28 cellular contexts compared by ENCODE assay signal in genomic region chr2:217367464-217367863, GRCh38.
DNase-seq lines count a peak whose midpoint lies in the region; ATAC-seq and TF ChIP-seq lines count a peak whose summit lies in the region.
"Had no signal": no experiment of that assay in that cellular context is flagged by ENCODE, and none has a peak within 500 bp of the region (broad histone marks: within the 10 kb centered on the region; RNA-seq: fewer than 3 reads in every experiment).

No MANE protein-coding gene starts in this region.

- H3K27me3 Mint-ChIP-seq in neural progenitor cell (ENCODE audit: insufficient read depth, low read depth), result no peaks in the 10 kb centered on the region
- H3K27me3 Mint-ChIP-seq in activated naive CD4-positive, alpha-beta T cell treated with anti-CD3 and anti-CD28 coated beads for 36 hours (ENCODE audit: low read depth), result no peaks in the 10 kb centered on the region
- H3K27me3 Mint-ChIP-seq in naive thymus-derived CD8-positive, alpha-beta T cell, result no peaks in the 10 kb centered on the region
- H3K27me3 Mint-ChIP-seq: activated B cell treated with CpG ODN at 0.5 μM for 24 hours; activated CD8-positive, alpha-beta T cell treated with anti-CD3 and anti-CD28 coated beads for 36 hours; activated naive CD4-positive, alpha-beta T cell treated with anti-CD3 and anti-CD28 coated beads, Interleukin-2, amount 50 U/mL, for 24 hours; T-helper 17 cell had no signal

- BruUV-seq in PC-3 (replicated peaks; lab: Mats Ljungman, UMichigan), result no TSS peak

- CTCF ChIA-PET in BJ (lab: Yijun Ruan, JAX), result interaction anchor here (0.8 to 1.6 kb wide), 5 partner anchors 10 to 685 kb away, joined by 3 to 4 read pairs (median 4); no protein-coding TSS in a partner anchor
- CTCF ChIA-PET in PC-3 (lab: Charles Lee), result no interaction called here
- CTCF ChIA-PET in activated naive CD4-positive, alpha-beta T cell treated with anti-CD3 and anti-CD28 coated beads for 36 hours (lab: Charles Lee), result no interaction called here

- H3K9me3 ChIP-seq in PC-3 (ENCODE audit: low read length), result no peaks in the 10 kb centered on the region
- H3K9me3 ChIP-seq in neural progenitor cell (ENCODE audit: low read depth), result no peaks in the 10 kb centered on the region
- H3K9me3 ChIP-seq: tibial artery had no signal

- no peaks in the 10 kb centered on the region for H3K9me2 ChIP-seq in PC-3 (replicated peaks; ENCODE audit: low read length)

- H3K4me1 Mint-ChIP-seq in neural progenitor cell, result peaks cover 13% of the 10 kb centered on the region
- H3K4me1 Mint-ChIP-seq in activated naive CD4-positive, alpha-beta T cell treated with anti-CD3 and anti-CD28 coated beads for 36 hours (ENCODE audit: low read depth), result no peaks in the 10 kb centered on the region
- H3K4me1 Mint-ChIP-seq in naive thymus-derived CD8-positive, alpha-beta T cell, result peaks cover 0 to 4% (median 0%) of the 10 kb centered on the region in 4 donors
- H3K4me1 Mint-ChIP-seq: activated naive CD4-positive, alpha-beta T cell treated with anti-CD3 and anti-CD28 coated beads, Interleukin-2, amount 50 U/mL, for 24 hours; stimulated activated effector memory CD8-positive, alpha-beta T cell treated with anti-CD3 and anti-CD28 coated beads, Interleukin-12 subunit alpha, Interleukin-12 subunit beta, amount 100 ng/mL, for 72 hours; T-helper 17 cell had no signal

- H3K9ac ChIP-seq in PC-3 (ENCODE audit: low read length) (peak overlapping the region; percentile 52), neural progenitor cell (no peak overlapping the region)

- H3K27ac ChIP-seq in PC-3 (ENCODE audit: low read length) (peak overlapping the region; percentile 94), neural progenitor cell (no peak overlapping the region)
- H3K27ac ChIP-seq: tibial artery had no signal

- H3F3A ChIP-seq in PC-3 (ENCODE audit: low read length, unreplicated experiment) (peaks cover 10% of the 10 kb centered on the region), neural progenitor cell (ENCODE audit: low read depth) (peaks cover 19% of the 10 kb centered on the region)

- no peak for TF ChIP-seq CTCF in BJ (IDR thresholded peaks at IDR 0.05; ENCODE audit: insufficient read depth, low read depth, low read length)
- TF ChIP-seq CTCF in PC-3 (conservative IDR thresholded peaks at IDR 0.05; ENCODE audit: low read depth, low read length), result no peak
- TF ChIP-seq CTCF in epithelial cell of esophagus (IDR thresholded peaks at IDR 0.05; ENCODE audit: insufficient read depth, low read depth, low read length, missing control alignments), result no peak
- TF ChIP-seq CTCF in neural progenitor cell (IDR thresholded peaks at IDR 0.05), result no peak

- H3K79me2 ChIP-seq in PC-3 (ENCODE audit: low read length), result no peaks in the 10 kb centered on the region
- H3K79me2 ChIP-seq in neural progenitor cell (ENCODE audit: low read depth), result no peaks in the 10 kb centered on the region

- H3K27me3 ChIP-seq in BJ (ENCODE audit: control insufficient read depth, insufficient read depth, low read length) (no peaks in the 10 kb centered on the region), PC-3 (ENCODE audit: low read length) (no peaks in the 10 kb centered on the region), neural progenitor cell (no peaks in the 10 kb centered on the region)
- H3K27me3 ChIP-seq: tibial artery had no signal

- no peaks in the 10 kb centered on the region for H3K36me3 ChIP-seq in BJ (ENCODE audit: control insufficient read depth, insufficient read depth, low read length)
- H3K36me3 ChIP-seq in PC-3 (ENCODE audit: low read depth, low read length), result no peaks in the 10 kb centered on the region
- no peaks in the 10 kb centered on the region for H3K36me3 ChIP-seq in neural progenitor cell
- H3K36me3 ChIP-seq: tibial artery had no signal

- H4K20me1 ChIP-seq in PC-3 (ENCODE audit: low read length) (no peaks in the 10 kb centered on the region), neural progenitor cell (ENCODE audit: low read depth) (no peaks in the 10 kb centered on the region)

- peak overlapping the region; percentile 20 for H3K27ac Mint-ChIP-seq in neural progenitor cell
- no peak overlapping the region for H3K27ac Mint-ChIP-seq in activated naive CD4-positive, alpha-beta T cell treated with anti-CD3 and anti-CD28 coated beads for 36 hours
- no peak overlapping the region for H3K27ac Mint-ChIP-seq in naive thymus-derived CD8-positive, alpha-beta T cell
- H3K27ac Mint-ChIP-seq: activated B cell treated with CpG ODN at 0.5 μM for 24 hours; activated CD8-positive, alpha-beta T cell treated with anti-CD3 and anti-CD28 coated beads for 36 hours; activated naive CD4-positive, alpha-beta T cell treated with anti-CD3 and anti-CD28 coated beads, Interleukin-2, amount 50 U/mL, for 24 hours; brain; memory B cell; nephron progenitor cell; stimulated activated effector memory CD8-positive, alpha-beta T cell treated with anti-CD3 and anti-CD28 coated beads, Interleukin-12 subunit alpha, Interleukin-12 subunit beta, amount 100 ng/mL, for 72 hours; T-helper 17 cell had no signal

- intact Hi-C loops in PC-3 (cut with micrococcal nuclease), result loop anchor here (2.0 to 10.0 kb wide), 7 partner anchors 85 to 670 kb away; partner anchors contain the start of gene IGFBP5
- intact Hi-C loops in activated naive CD4-positive, alpha-beta T cell treated with anti-CD3 and anti-CD28 coated beads for 36 hours (cut with micrococcal nuclease), result no loop called here

- POLR2A ChIA-PET in BJ (lab: Charles Lee) (interaction anchor here (1.3 kb wide), 1 partner anchor 672 kb away, joined by 6 read pairs; the partner anchor contains the start of gene IGFBP5), PC-3 (lab: Charles Lee; ENCODE audit: unreplicated experiment) (interaction anchor here (0.5 to 0.6 kb wide), 2 partner anchors 90 to 136 kb away, joined by 4 to 6 read pairs; no protein-coding TSS in a partner anchor)
- POLR2A ChIA-PET in naive thymus-derived CD8-positive, alpha-beta T cell (lab: Charles Lee), result no interaction called here

- H3K4me3 Mint-ChIP-seq in neural progenitor cell, result no peak overlapping the region
- H3K4me3 Mint-ChIP-seq in activated naive CD4-positive, alpha-beta T cell treated with anti-CD3 and anti-CD28 coated beads for 36 hours, result no peak overlapping the region
- no peak overlapping the region for H3K4me3 Mint-ChIP-seq in naive thymus-derived CD8-positive, alpha-beta T cell
- H3K4me3 Mint-ChIP-seq: activated B cell treated with CpG ODN at 0.5 μM for 24 hours; activated CD8-positive, alpha-beta T cell treated with anti-CD3 and anti-CD28 coated beads for 36 hours; activated naive CD4-positive, alpha-beta T cell treated with anti-CD3 and anti-CD28 coated beads, Interleukin-2, amount 50 U/mL, for 24 hours; activated T-cell treated with anti-CD3 and anti-CD28 coated beads, Interleukin-2, amount 50 U/mL, for 4 hours; brain; memory B cell; nephron progenitor cell; stimulated activated effector memory CD8-positive, alpha-beta T cell treated with anti-CD3 and anti-CD28 coated beads, Interleukin-12 subunit alpha, Interleukin-12 subunit beta, amount 100 ng/mL, for 72 hours; T-helper 17 cell had no signal

- peak; percentile 51 for DNase-seq in BJ (ENCODE audit: low read depth)
- DNase-seq in PC-3, result peak; percentile 90
- peak; percentile 51 for DNase-seq in epithelial cell of esophagus (ENCODE audit: low read depth)
- DNase-seq in neural progenitor cell (ENCODE audit: low spot score), result no peak
- DNase-seq in activated naive CD4-positive, alpha-beta T cell treated with anti-CD3 and anti-CD28 coated beads for 36 hours, result no peak
- no peak for DNase-seq in DMS 273 (lab: John Stamatoyannopoulos, UW; ENCODE audit: unreplicated experiment)
- DNase-seq in naive thymus-derived CD8-positive, alpha-beta T cell, result no peak
- DNase-seq: activated B cell treated with CpG ODN at 0.5 μM for 24 hours; activated CD8-positive, alpha-beta T cell treated with anti-CD3 and anti-CD28 coated beads for 36 hours; activated T-cell treated with anti-CD3 and anti-CD28 coated beads, Interleukin-2, amount 50 U/mL, for 4 hours; AML-193; Calu3; GDM1; HCEC 1CT; head of caudate nucleus; NCI-H1092 treated with DMSO at 0.1 percent for 48 hours; NCI-H2081; nephron progenitor cell; retina; T-helper 17 cell; tibial artery had no signal

- H3K9me3 Mint-ChIP-seq in neural progenitor cell, result peaks cover 2% of the 10 kb centered on the region
- no peaks in the 10 kb centered on the region for H3K9me3 Mint-ChIP-seq in activated naive CD4-positive, alpha-beta T cell treated with anti-CD3 and anti-CD28 coated beads for 36 hours
- no peaks in the 10 kb centered on the region for H3K9me3 Mint-ChIP-seq in naive thymus-derived CD8-positive, alpha-beta T cell
- H3K9me3 Mint-ChIP-seq: activated B cell treated with CpG ODN at 0.5 μM for 24 hours; activated CD8-positive, alpha-beta T cell treated with anti-CD3 and anti-CD28 coated beads for 36 hours; activated naive CD4-positive, alpha-beta T cell treated with anti-CD3 and anti-CD28 coated beads, Interleukin-2, amount 50 U/mL, for 24 hours; activated T-cell treated with anti-CD3 and anti-CD28 coated beads, Interleukin-2, amount 50 U/mL, for 4 hours; nephron progenitor cell; stimulated activated effector memory CD8-positive, alpha-beta T cell treated with anti-CD3 and anti-CD28 coated beads, Interleukin-12 subunit alpha, Interleukin-12 subunit beta, amount 100 ng/mL, for 72 hours had no signal

- H2AFZ ChIP-seq in PC-3 (ENCODE audit: low read length), result peak overlapping the region; percentile 60
- no peak overlapping the region for H2AFZ ChIP-seq in neural progenitor cell (replicated peaks)

- ATAC-seq in PC-3 (peak; percentile 79), HG02840 (IDR thresholded peaks at IDR 0.05; ENCODE audit: low FRiP score, unreplicated experiment) (no peak)
- no peak for ATAC-seq in naive thymus-derived CD8-positive, alpha-beta T cell
- ATAC-seq: activated CD8-positive, alpha-beta T cell treated with anti-CD3 and anti-CD28 coated beads for 36 hours; activated T-cell treated with anti-CD3 and anti-CD28 coated beads, Interleukin-2, amount 50 U/mL, for 4 hours; esophagus mucosa; Right ventricle myocardium inferior; stimulated activated effector memory CD8-positive, alpha-beta T cell treated with anti-CD3 and anti-CD28 coated beads, Interleukin-12 subunit alpha, Interleukin-12 subunit beta, amount 100 ng/mL, for 72 hours; T-helper 17 cell had no signal

- H3K4me1 ChIP-seq in PC-3 (ENCODE audit: insufficient read depth, low read length) (peaks cover 62% of the 10 kb centered on the region), neural progenitor cell (peaks cover 36% of the 10 kb centered on the region)

- H3K4me2 ChIP-seq in PC-3 (ENCODE audit: low read length), result peak overlapping the region; percentile 51
- peak overlapping the region; percentile 0 for H3K4me2 ChIP-seq in neural progenitor cell

- H3K4me3 ChIP-seq in BJ (ENCODE audit: low read depth, low read length) (no peak overlapping the region), PC-3 (ENCODE audit: low read length) (no peak overlapping the region), epithelial cell of esophagus (ENCODE audit: low read length) (no peak overlapping the region), neural progenitor cell (no peak overlapping the region)
- H3K4me3 ChIP-seq: tibial artery had no signal

- H3K36me3 Mint-ChIP-seq in neural progenitor cell, result no peaks in the 10 kb centered on the region
- H3K36me3 Mint-ChIP-seq in activated naive CD4-positive, alpha-beta T cell treated with anti-CD3 and anti-CD28 coated beads for 36 hours (ENCODE audit: low read depth), result no peaks in the 10 kb centered on the region
- no peaks in the 10 kb centered on the region for H3K36me3 Mint-ChIP-seq in naive thymus-derived CD8-positive, alpha-beta T cell
- H3K36me3 Mint-ChIP-seq: brain; memory B cell; stimulated activated effector memory CD8-positive, alpha-beta T cell treated with anti-CD3 and anti-CD28 coated beads, Interleukin-12 subunit alpha, Interleukin-12 subunit beta, amount 100 ng/mL, for 72 hours had no signal

Comparison
In these comparisons a context has a peak if more than half of its experiments do, and no peak if none do; other contexts are left out.
1. DNase-seq: peak in BJ (single experiment), PC-3 (single experiment) and epithelial cell of esophagus (single experiment); none in neural progenitor cell (single experiment), activated naive CD4-positive, alpha-beta T cell treated with anti-CD3 and anti-CD28 coated beads for 36 hours (single experiment), DMS 273 (single experiment) and naive thymus-derived CD8-positive, alpha-beta T cell (0 of 10).